ENCODE assay signal across 1 cellular context in genomic region chr11:92401507-92401906, GRCh38.
TF ChIP-seq lines count a peak whose summit lies in the region.

No MANE protein-coding gene starts in this region.

TF ChIP-seq in GM23338, 12 proteins besides CTCF, POLR2A, EP300 and RAD21 (continued from another document):
- TF ChIP-seq ZNF462 (CRISPR knock-in tag; IDR thresholded peaks at IDR 0.05): no peak
- TF ChIP-seq ZNF114 (CRISPR knock-in tag; IDR thresholded peaks at IDR 0.05): no peak
- no peak for TF ChIP-seq JUNB (IDR thresholded peaks at IDR 0.05; ENCODE audit: unreplicated experiment)
- no peak for TF ChIP-seq EZH2 (IDR thresholded peaks at IDR 0.05; ENCODE audit: low read depth, unreplicated experiment)
- TF ChIP-seq ETS1 (IDR thresholded peaks at IDR 0.05): no peak
